8 cellular contexts compared by ENCODE assay signal in genomic region chr2:218658671-218659257, GRCh38. TPM values are rescaled to one million over a fixed set of nuclear protein-coding genes. Genes with fewer than 3 reads are reported as not detected.
DNase-seq lines count a peak whose midpoint lies in the region; ATAC-seq and TF ChIP-seq lines count a peak whose summit lies in the region.

No MANE protein-coding gene starts in this region.

- 1 to 2% methylated on average over 16 to 27 of the region's 27 CpGs for WGBS in testis, 2 donors

- peak; percentile 52 for DNase-seq in A172 (ENCODE audit: low spot score)
- DNase-seq in GM10266 (ENCODE audit: extremely low spot score), result peak; percentile 68
- peak; percentile 57 for DNase-seq in NCI-H146 (lab: John Stamatoyannopoulos, UW)
- DNase-seq in activated CD4-positive, alpha-beta T cell treated with anti-CD3 and anti-CD28 coated beads, Interleukin-2, amount 10 ng/mL, durations not matched to agents 24 days and 14 days, result peak; percentile 82
- peak in 2 of 3 donors; percentile 3 to 26 for DNase-seq in effector memory CD4-positive, alpha-beta T cell
- peak; percentile 57 for DNase-seq in testis

- peak; percentile 59 for TF ChIP-seq CTCF in GM10266 (IDR thresholded peaks at IDR 0.05; ENCODE audit: control insufficient read depth, insufficient read depth, low read depth, missing control alignments)
- peak in 2 of 3 experiments; percentile 7 to 13 for TF ChIP-seq CTCF in testis (IDR thresholded peaks at IDR 0.05)

- peak; percentile 33 for ATAC-seq in HG02642 (IDR thresholded peaks at IDR 0.05; ENCODE audit: poor library complexity, unreplicated experiment)

- peaks cover 8% of the 10 kb centered on the region for H3K4me1 ChIP-seq in effector memory CD4-positive, alpha-beta T cell (ENCODE audit: control insufficient read depth, insufficient read depth, low read length, poor library complexity, severe bottlenecking)
- H3K4me1 ChIP-seq in muscle layer of duodenum (ENCODE audit: control insufficient read depth in 1 of 2, insufficient read depth in 2 of 2, low read length in 2 of 2) (peaks cover 0 to 17% of the 10 kb centered on the region in 2 donors), testis (peaks cover 10% of the 10 kb centered on the region)

- no peak for TF ChIP-seq POLR2A in testis (IDR thresholded peaks at IDR 0.05)

- no peaks in the 10 kb centered on the region for H3K27me3 ChIP-seq in effector memory CD4-positive, alpha-beta T cell (replicated peaks; ENCODE audit: control insufficient read depth, insufficient read depth, low read length, poor library complexity, severe bottlenecking)
- H3K27me3 ChIP-seq in muscle layer of duodenum (ENCODE audit: low read depth, low read length), result no peaks in the 10 kb centered on the region
- H3K27me3 ChIP-seq in testis, result no peaks in the 10 kb centered on the region

- no peaks in the 10 kb centered on the region for H3K9me3 Mint-ChIP-seq in activated CD4-positive, alpha-beta T cell treated with anti-CD3 and anti-CD28 coated beads, Interleukin-2, amount 10 ng/mL, durations not matched to agents 24 days and 14 days

- peak overlapping the region; percentile 95 for H3K27ac Mint-ChIP-seq in activated CD4-positive, alpha-beta T cell treated with anti-CD3 and anti-CD28 coated beads, Interleukin-2, amount 10 ng/mL, durations not matched to agents 24 days and 14 days

- intact Hi-C loops in activated CD4-positive, alpha-beta T cell treated with anti-CD3 and anti-CD28 coated beads, Interleukin-2, amount 10 ng/mL, durations not matched to agents 24 days and 14 days (cut with micrococcal nuclease), result loop anchor here (1.0 to 5.0 kb wide), 9 partner anchors 13 to 729 kb away; partner anchors contain the start of genes CNOT9, DNPEP, NHEJ1 and TTLL4
- intact Hi-C loops in testis (cut with DNase I; ENCODE audit: low total_unique reads), result no loop called here

- H3K27ac ChIP-seq in effector memory CD4-positive, alpha-beta T cell (ENCODE audit: insufficient read depth, low read length, poor library complexity, severe bottlenecking), result peak overlapping the region; percentile 70
- H3K27ac ChIP-seq in muscle layer of duodenum (ENCODE audit: low read length), result peak overlapping the region; percentile 28
- peak overlapping the region; percentile 12 to 66 for H3K27ac ChIP-seq in testis

- peak overlapping the region; percentile 98 for H3K4me3 Mint-ChIP-seq in activated CD4-positive, alpha-beta T cell treated with anti-CD3 and anti-CD28 coated beads, Interleukin-2, amount 10 ng/mL, durations not matched to agents 24 days and 14 days

- H3K36me3 ChIP-seq in effector memory CD4-positive, alpha-beta T cell (ENCODE audit: control insufficient read depth, insufficient read depth, low read length), result peaks cover 43% of the 10 kb centered on the region
- peaks cover 32 to 44% of the 10 kb centered on the region in 2 donors for H3K36me3 ChIP-seq in muscle layer of duodenum (ENCODE audit: control insufficient read depth in 1 of 2, insufficient read depth in 2 of 2, low read length in 2 of 2)
- no peaks in the 10 kb centered on the region for H3K36me3 ChIP-seq in testis (ENCODE audit: low read depth, missing control alignments)

- peaks cover 31% of the 10 kb centered on the region for H3K4me1 Mint-ChIP-seq in activated CD4-positive, alpha-beta T cell treated with anti-CD3 and anti-CD28 coated beads, Interleukin-2, amount 10 ng/mL, durations not matched to agents 24 days and 14 days

- H3K36me3 Mint-ChIP-seq in activated CD4-positive, alpha-beta T cell treated with anti-CD3 and anti-CD28 coated beads, Interleukin-2, amount 10 ng/mL, durations not matched to agents 24 days and 14 days (ENCODE audit: low read depth), result peaks cover 54% of the 10 kb centered on the region

- no peaks in the 10 kb centered on the region for H3K27me3 Mint-ChIP-seq in activated CD4-positive, alpha-beta T cell treated with anti-CD3 and anti-CD28 coated beads, Interleukin-2, amount 10 ng/mL, durations not matched to agents 24 days and 14 days

- H3K9me3 ChIP-seq in effector memory CD4-positive, alpha-beta T cell (ENCODE audit: control insufficient read depth, low read length), result no peaks in the 10 kb centered on the region
- H3K9me3 ChIP-seq in muscle layer of duodenum (ENCODE audit: control insufficient read depth in 1 of 2, low read length in 2 of 2) (no peaks in the 10 kb centered on the region), testis (no peaks in the 10 kb centered on the region)

- H3K4me3 ChIP-seq in effector memory CD4-positive, alpha-beta T cell (ENCODE audit: insufficient read depth, low read depth, low read length, poor library complexity, severe bottlenecking), result peak overlapping the region; percentile 82
- H3K4me3 ChIP-seq in muscle layer of duodenum (ENCODE audit: low read depth in 1 of 2, low read length in 2 of 2) (peak overlapping the region; percentile 75 to 93), testis (peak overlapping the region; percentile 75 to 77)

RNA-seq across cellular contexts. Expression of gene ZNF142, which starts 0.7 kb away (rescaled TPM):
- 14.1 and 18.3 TPM in 2 replicates for total RNA-seq in A172 (2014; rRNA removed; shearing (Covaris generic))
- 59.6 and 60.9 TPM in 2 replicates for total RNA-seq in activated CD4-positive, alpha-beta T cell treated with anti-CD3 and anti-CD28 coated beads, Interleukin-2, amount 10 ng/mL, durations not matched to agents 24 days and 14 days
- 10 to 100 TPM; 32.7 to 39.3 TPM for total RNA-seq in testis
- 23.3 TPM for polyA plus RNA-seq in testis (ENCODE audit: insufficient read depth, low read depth, low replicate concordance)

RNA-seq across cellular contexts. Expression of gene BCS1L, which starts 0.7 kb away (rescaled TPM):
- 38.9 and 40.7 TPM in 2 replicates for total RNA-seq in A172 (2014; rRNA removed; shearing (Covaris generic))
- 92.9 and 94.4 TPM in 2 replicates for total RNA-seq in activated CD4-positive, alpha-beta T cell treated with anti-CD3 and anti-CD28 coated beads, Interleukin-2, amount 10 ng/mL, durations not matched to agents 24 days and 14 days
- total RNA-seq in testis, result 10 to 100 TPM; 37.0 to 39.4 TPM
- polyA plus RNA-seq in testis (ENCODE audit: insufficient read depth, low read depth, low replicate concordance), result 22.3 TPM

RNA-seq across cellular contexts. Expression of gene RNF25, which starts 13.0 kb away (rescaled TPM):
- total RNA-seq in A172 (2014; rRNA removed; shearing (Covaris generic)), result 53.5 and 63.0 TPM in 2 replicates
- total RNA-seq in activated CD4-positive, alpha-beta T cell treated with anti-CD3 and anti-CD28 coated beads, Interleukin-2, amount 10 ng/mL, durations not matched to agents 24 days and 14 days, result 23.6 and 28.8 TPM in 2 replicates
- total RNA-seq in testis, result 10 to 100 TPM; 26.0 to 36.0 TPM
- 57.8 TPM for polyA plus RNA-seq in testis (ENCODE audit: insufficient read depth, low read depth, low replicate concordance)

RNA-seq across cellular contexts. Expression of gene STK36, which starts 13.1 kb away (rescaled TPM):
- total RNA-seq in A172 (2014; rRNA removed; shearing (Covaris generic)), result 29.5 and 33.0 TPM in 2 replicates
- 20.2 and 21.3 TPM in 2 replicates for total RNA-seq in activated CD4-positive, alpha-beta T cell treated with anti-CD3 and anti-CD28 coated beads, Interleukin-2, amount 10 ng/mL, durations not matched to agents 24 days and 14 days
- 100 to 1,000 TPM; 168 to 186 TPM for total RNA-seq in testis
- polyA plus RNA-seq in testis (ENCODE audit: insufficient read depth, low read depth, low replicate concordance), result 153 TPM

RNA-seq across cellular contexts. Expression of gene PLCD4, which starts 51.1 kb away (rescaled TPM):
- total RNA-seq in A172 (2014; rRNA removed; shearing (Covaris generic)), result 1.3 and 6.9 TPM in 2 replicates
- 0.26 and 0.52 TPM in 2 replicates for total RNA-seq in activated CD4-positive, alpha-beta T cell treated with anti-CD3 and anti-CD28 coated beads, Interleukin-2, amount 10 ng/mL, durations not matched to agents 24 days and 14 days
- 1 to 10 TPM; 8.2 to 9.0 TPM for total RNA-seq in testis
- polyA plus RNA-seq in testis (ENCODE audit: insufficient read depth, low read depth, low replicate concordance), result 13.9 TPM

Comparison
In these comparisons a context has a peak if more than half of its experiments do, and no peak if none do; other contexts are left out.
1. Peak in every context shown above with its lines: DNase-seq, ATAC-seq, H3K4me3 ChIP-seq and H3K27ac ChIP-seq.
2. DNase-seq: peak in every context shown above with its lines; median percentile 82 in activated CD4-positive, alpha-beta T cell treated with anti-CD3 and anti-CD28 coated beads, Interleukin-2, amount 10 ng/mL, durations not matched to agents 24 days and 14 days; 68 in GM10266; 57 in NCI-H146; 57 in testis; 52 in A172; 14 in effector memory CD4-positive, alpha-beta T cell.